1 cellular context compared by ENCODE assay signal in genomic region chr16:4109250-4109736, GRCh38.
TF ChIP-seq lines count a peak whose summit lies in the region.

No MANE protein-coding gene starts in this region.

TF ChIP-seq in H1, 55 proteins besides CTCF, POLR2A, EP300 and RAD21:
- TF ChIP-seq RNF2 (IDR thresholded peaks at IDR 0.05; ENCODE audit: borderline replicate concordance, low read depth, low read length, missing control alignments, poor library complexity, severe bottlenecking) (no peak), BACH1 (IDR thresholded peaks at IDR 0.05; ENCODE audit: low read length) (no peak), PHF8 (conservative IDR thresholded peaks at IDR 0.05; ENCODE audit: low read depth, low read length) (no peak), SP4 (IDR thresholded peaks at IDR 0.05; ENCODE audit: low read length) (no peak), CEBPB (IDR thresholded peaks at IDR 0.05; ENCODE audit: low read depth, low read length) (no peak), HDAC6 (IDR thresholded peaks at IDR 0.05; ENCODE audit: low read depth, low read length) (no peak), JUND (IDR thresholded peaks at IDR 0.05; ENCODE audit: low read length) (no peak), CHD7 (IDR thresholded peaks at IDR 0.05; ENCODE audit: insufficient replicate concordance, low read length) (no peak), TBP (IDR thresholded peaks at IDR 0.05; ENCODE audit: low read depth, low read length) (no peak), SIRT6 (IDR thresholded peaks at IDR 0.05; ENCODE audit: low read length) (no peak), TAF7 (optimal IDR thresholded peaks at IDR 0.05; ENCODE audit: borderline replicate concordance, low read depth, low read length) (no peak), ZNF274 (IDR thresholded peaks at IDR 0.05; ENCODE audit: borderline replicate concordance, extremely low read depth, low read length) (no peak), POLR2AphosphoS5 (IDR thresholded peaks at IDR 0.05; ENCODE audit: low read depth, low read length) (no peak), TAF1 (IDR thresholded peaks at IDR 0.05; ENCODE audit: low read depth, low read length) (no peak)
